Comparison of ENCODE assay signal across 1 cellular context in genomic region chr21:29648710-29649240, GRCh38.
A peak's percentile ranks its signal among the peaks of the same experiment; 100 is the strongest.
TF ChIP-seq lines count a peak whose summit lies in the region.

No MANE protein-coding gene starts in this region.

TF ChIP-seq in K562, 482 proteins besides CTCF, POLR2A, EP300 and RAD21 (continued from another document):
- no peak for TF ChIP-seq USF2 (CRISPR knock-in tag; IDR thresholded peaks at IDR 0.05)
- peak; percentile 37; the same call in 1 of the 2 replicates for TF ChIP-seq GMEB1 (CRISPR knock-in tag; IDR thresholded peaks at IDR 0.05)
- no peak for TF ChIP-seq ZNF77 (CRISPR knock-in tag; IDR thresholded peaks at IDR 0.05)
- no peak for TF ChIP-seq GTF2F1 (IDR thresholded peaks at IDR 0.05; ENCODE audit: low read depth, low read length)
- no peak for TF ChIP-seq ZNF655 (CRISPR knock-in tag; IDR thresholded peaks at IDR 0.05)
- no peak for TF ChIP-seq ELF1 (tag; IDR thresholded peaks at IDR 0.05)
- no peak for TF ChIP-seq MYBL2 (IDR thresholded peaks at IDR 0.05; ENCODE audit: low read depth)
- TF ChIP-seq MYBL2 (CRISPR knock-in tag; IDR thresholded peaks at IDR 0.05; ENCODE audit: borderline replicate concordance), result no peak
- TF ChIP-seq CHD4 (IDR thresholded peaks at IDR 0.05; ENCODE audit: insufficient read depth, insufficient replicate concordance, low read depth, low read length, poor library complexity, severe bottlenecking), result no peak
- 0 out of 2 replicates have a peak, but pooled peaks have one; percentile 1 for TF ChIP-seq ZNF395 (CRISPR knock-in tag; IDR thresholded peaks at IDR 0.05)
- peak; percentile 76 for TF ChIP-seq PYGO2 (tag; IDR thresholded peaks at IDR 0.05)
- TF ChIP-seq ZNF347 (CRISPR knock-in tag; IDR thresholded peaks at IDR 0.05; ENCODE audit: low read depth), result no peak
- TF ChIP-seq RBFOX2 (IDR thresholded peaks at IDR 0.05; ENCODE audit: low read depth, low read length), result peak; percentile 53; the same call in 1 of the 2 replicates
- no peak for TF ChIP-seq ZNF316 (IDR thresholded peaks at IDR 0.05)
- TF ChIP-seq HNRNPK (IDR thresholded peaks at IDR 0.05; ENCODE audit: low read depth, low read length, poor library complexity, severe bottlenecking), result no peak
- no peak for TF ChIP-seq TOE1 (IDR thresholded peaks at IDR 0.05; ENCODE audit: borderline replicate concordance)
- no peak for TF ChIP-seq TOE1 (CRISPR knock-in tag; IDR thresholded peaks at IDR 0.05; ENCODE audit: borderline replicate concordance, low read depth)
- no peak for TF ChIP-seq NCOR1 (IDR thresholded peaks at IDR 0.05)
- peak; percentile 84; the same call in 1 of the 2 replicates for TF ChIP-seq ELF4 (CRISPR knock-in tag; IDR thresholded peaks at IDR 0.05)
- no peak for TF ChIP-seq XRCC3 (IDR thresholded peaks at IDR 0.05)
- TF ChIP-seq SMAD3 (CRISPR knock-in tag; conservative IDR thresholded peaks at IDR 0.05), result peak; percentile 76; the same call in 1 of the 2 replicates
- no peak for TF ChIP-seq ZNF408 (CRISPR knock-in tag; IDR thresholded peaks at IDR 0.05; ENCODE audit: low read depth)
- no peak for TF ChIP-seq NONO (IDR thresholded peaks at IDR 0.05; ENCODE audit: low read depth in 2 of 2, low read length in 1 of 2)
- TF ChIP-seq SMAD1 (IDR thresholded peaks at IDR 0.05; ENCODE audit: low read depth, low read length, partially characterized antibody), result no peak
- no peak for TF ChIP-seq ZNF354B (CRISPR knock-in tag; IDR thresholded peaks at IDR 0.05)
- no peak for TF ChIP-seq ZBTB2 (IDR thresholded peaks at IDR 0.05)
- no peak for TF ChIP-seq ZZZ3 (IDR thresholded peaks at IDR 0.05)
- TF ChIP-seq RUNX1 (IDR thresholded peaks at IDR 0.05; ENCODE audit: low read depth), result no peak
- TF ChIP-seq ZNF764 (CRISPR knock-in tag; IDR thresholded peaks at IDR 0.05; ENCODE audit: low read depth), result no peak
- TF ChIP-seq LARP7 (IDR thresholded peaks at IDR 0.05), result no peak
- no peak for TF ChIP-seq RFX7 (CRISPR knock-in tag; IDR thresholded peaks at IDR 0.05)
- no peak for TF ChIP-seq STAT5A (IDR thresholded peaks at IDR 0.05; ENCODE audit: borderline replicate concordance, low read length)
- no peak for TF ChIP-seq PHF21A (IDR thresholded peaks at IDR 0.05; ENCODE audit: borderline replicate concordance, low read depth)
- no peak for TF ChIP-seq ZNF707 (CRISPR knock-in tag; conservative IDR thresholded peaks at IDR 0.05)
- TF ChIP-seq NFATC3 (IDR thresholded peaks at IDR 0.05), result no peak
- TF ChIP-seq CREBBP (IDR thresholded peaks at IDR 0.05; ENCODE audit: low read depth, low read length), result no peak
- TF ChIP-seq TEAD1 (CRISPR knock-in tag; IDR thresholded peaks at IDR 0.05), result 0 out of 4 replicates have a peak, but pooled peaks of 1 of the 2 experiments have one; percentile 66
- TF ChIP-seq RNF219 (CRISPR knock-in tag; IDR thresholded peaks at IDR 0.05), result no peak
- no peak for TF ChIP-seq RB1 (IDR thresholded peaks at IDR 0.05; ENCODE audit: low read depth)
- TF ChIP-seq HIVEP1 (CRISPR knock-in tag; IDR thresholded peaks at IDR 0.05), result no peak
- 0 out of 2 replicates have a peak, but pooled peaks have one; percentile 16 for TF ChIP-seq TCF15 (CRISPR knock-in tag; IDR thresholded peaks at IDR 0.05)
- TF ChIP-seq PML (IDR thresholded peaks at IDR 0.05; ENCODE audit: low read length), result no peak
- TF ChIP-seq CBFB (CRISPR knock-in tag; IDR thresholded peaks at IDR 0.05), result no peak
- TF ChIP-seq RAD51 (IDR thresholded peaks at IDR 0.05; ENCODE audit: borderline replicate concordance, low read depth), result no peak
- no peak for TF ChIP-seq SREBF1 (IDR thresholded peaks at IDR 0.05; ENCODE audit: borderline replicate concordance, low read depth, low read length)
- TF ChIP-seq ZNF561 (CRISPR knock-in tag; conservative IDR thresholded peaks at IDR 0.05), result no peak
- TF ChIP-seq ZNF740 (CRISPR knock-in tag; IDR thresholded peaks at IDR 0.05), result no peak
- peak in 1 of 2 experiments; percentile 63; a peak in 1 of 4 replicates for TF ChIP-seq ZNF740 (tag; IDR thresholded peaks at IDR 0.05)
- no peak for TF ChIP-seq MEIS2 (IDR thresholded peaks at IDR 0.05; ENCODE audit: partially characterized antibody)
- no peak for TF ChIP-seq RCOR1 (IDR thresholded peaks at IDR 0.05; ENCODE audit: borderline replicate concordance in 1 of 2, low read depth in 2 of 2, low read length in 2 of 2)
- no peak for TF ChIP-seq EZH2 (IDR thresholded peaks at IDR 0.05; ENCODE audit: borderline replicate concordance, low read depth, low read length)
- TF ChIP-seq THRAP3 (IDR thresholded peaks at IDR 0.05; ENCODE audit: borderline replicate concordance), result 0 out of 2 replicates have a peak, but pooled peaks have one; percentile 20
- TF ChIP-seq ZNF133 (CRISPR knock-in tag; IDR thresholded peaks at IDR 0.05), result no peak
- TF ChIP-seq NR0B1 (IDR thresholded peaks at IDR 0.05; ENCODE audit: partially characterized antibody), result no peak
- no peak for TF ChIP-seq SIN3A (IDR thresholded peaks at IDR 0.05; ENCODE audit: borderline replicate concordance in 2 of 2, control insufficient read depth in 1 of 2, low read depth in 2 of 2, low read length in 2 of 2)
- TF ChIP-seq TEAD4 (IDR thresholded peaks at IDR 0.05; ENCODE audit: low read length), result no peak
- TF ChIP-seq TEAD4 (CRISPR knock-in tag; IDR thresholded peaks at IDR 0.05; ENCODE audit: borderline replicate concordance), result no peak
- TF ChIP-seq HNRNPUL1 (IDR thresholded peaks at IDR 0.05; ENCODE audit: low read length), result no peak
- no peak for TF ChIP-seq ZNF436 (CRISPR knock-in tag; IDR thresholded peaks at IDR 0.05)
- peak; percentile 91 for TF ChIP-seq DMBX1 (CRISPR knock-in tag; IDR thresholded peaks at IDR 0.05; ENCODE audit: borderline replicate concordance)
- TF ChIP-seq ZSCAN32 (CRISPR knock-in tag; IDR thresholded peaks at IDR 0.05), result no peak
- TF ChIP-seq CHCHD3 (CRISPR knock-in tag; IDR thresholded peaks at IDR 0.05), result no peak
- TF ChIP-seq SNIP1 (IDR thresholded peaks at IDR 0.05; ENCODE audit: low read depth), result no peak
- TF ChIP-seq RBM34 (IDR thresholded peaks at IDR 0.05; ENCODE audit: borderline replicate concordance, insufficient read depth, low read length), result no peak
- TF ChIP-seq TAF9B (IDR thresholded peaks at IDR 0.05; ENCODE audit: partially characterized antibody), result no peak
